ENCODE assay signal across 16 cellular contexts in the genomic region with DNA sequence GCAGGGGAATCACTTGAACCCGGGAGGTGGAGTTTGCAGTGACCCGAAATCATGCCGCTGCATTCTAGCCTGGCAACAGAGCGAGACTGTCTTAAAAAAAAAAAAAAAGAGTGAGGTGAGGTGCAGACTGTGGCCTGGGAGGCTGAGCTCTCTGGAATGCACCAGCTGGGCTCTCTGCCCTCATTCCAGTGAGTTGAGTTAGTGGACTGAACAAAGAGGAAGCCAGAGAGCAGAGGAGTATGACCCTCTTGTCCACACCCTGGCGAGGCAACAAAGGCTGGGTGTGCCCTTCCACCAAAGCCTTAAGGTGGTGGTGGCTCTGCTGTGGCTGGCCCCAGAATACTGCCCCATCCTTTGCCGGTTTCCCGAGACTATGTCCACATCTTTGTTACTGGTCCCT.
DNase-seq lines count a peak whose midpoint lies in the region; ATAC-seq and TF ChIP-seq lines count a peak whose summit lies in the region.
"Had no signal": no experiment of that assay in that cellular context is flagged by ENCODE, and none has a peak within 500 bp of the region (broad histone marks: within the 10 kb centered on the region; RNA-seq: fewer than 3 reads in every experiment).

No MANE protein-coding gene starts in this region.

- H3K9me3 Mint-ChIP-seq in endodermal cell, result no peaks in the 10 kb centered on the region
- H3K9me3 Mint-ChIP-seq in Caco-2 (ENCODE audit: unreplicated experiment), result no peaks in the 10 kb centered on the region
- no peaks in the 10 kb centered on the region for H3K9me3 Mint-ChIP-seq in effector memory CD8-positive, alpha-beta T cell
- H3K9me3 Mint-ChIP-seq: activated CD4-positive, alpha-beta T cell treated with anti-CD3 and anti-CD28 coated beads, Interleukin-2, amount 10 ng/mL, durations not matched to agents 7 days and 5 days; activated T-cell treated with anti-CD3 and anti-CD28 coated beads, Interleukin-2, amount 50 U/mL, for 72 hours had no signal

- no peaks in the 10 kb centered on the region for H3K4me1 ChIP-seq in endodermal cell (ENCODE audit: control insufficient read depth, insufficient read depth, low read length)
- no peaks in the 10 kb centered on the region for H3K4me1 ChIP-seq in lower lobe of right lung
- H3K4me1 ChIP-seq in Caco-2, result no peaks in the 10 kb centered on the region
- H3K4me1 ChIP-seq: testis had no signal

- no peak overlapping the region for H3K9ac ChIP-seq in endodermal cell (ENCODE audit: extremely low read depth, low read length, poor library complexity, severe bottlenecking)

- H3K36me3 Mint-ChIP-seq in endodermal cell (ENCODE audit: low read depth), result peaks cover 39% of the 10 kb centered on the region
- H3K36me3 Mint-ChIP-seq in Caco-2 (ENCODE audit: insufficient read depth, unreplicated experiment), result no peaks in the 10 kb centered on the region
- H3K36me3 Mint-ChIP-seq in effector memory CD8-positive, alpha-beta T cell (ENCODE audit: insufficient read depth), result peaks cover 5% of the 10 kb centered on the region

- no peak overlapping the region for H3K4me3 ChIP-seq in endodermal cell (ENCODE audit: low read length)
- no peak overlapping the region for H3K4me3 ChIP-seq in lower lobe of right lung
- H3K4me3 ChIP-seq in Caco-2 (ENCODE audit: low read depth, low read length), result no peak overlapping the region
- H3K4me3 ChIP-seq: testis had no signal

- no peak for TF ChIP-seq RAD21 in Ishikawa (IDR thresholded peaks at IDR 0.05; ENCODE audit: low read depth)

- H3K27ac ChIP-seq in endodermal cell (ENCODE audit: low read depth, low read length) (no peak overlapping the region), lower lobe of right lung (no peak overlapping the region)
- H3K27ac ChIP-seq: testis had no signal

- peaks cover 20% of the 10 kb centered on the region for H3K36me3 ChIP-seq in endodermal cell (ENCODE audit: control insufficient read depth, insufficient read depth, low read length)
- H3K36me3 ChIP-seq in lower lobe of right lung, result no peaks in the 10 kb centered on the region
- no peaks in the 10 kb centered on the region for H3K36me3 ChIP-seq in Caco-2 (ENCODE audit: control insufficient read depth, insufficient read depth, low read length)

- H3K4me3 Mint-ChIP-seq in endodermal cell, result no peak overlapping the region
- no peak overlapping the region for H3K4me3 Mint-ChIP-seq in Caco-2 (ENCODE audit: unreplicated experiment)
- H3K4me3 Mint-ChIP-seq in effector memory CD8-positive, alpha-beta T cell, result no peak overlapping the region
- H3K4me3 Mint-ChIP-seq: activated CD4-positive, alpha-beta T cell treated with anti-CD3 and anti-CD28 coated beads, Interleukin-2, amount 10 ng/mL, durations not matched to agents 7 days and 5 days; activated T-cell treated with anti-CD3 and anti-CD28 coated beads, Interleukin-2, amount 50 U/mL, for 72 hours had no signal

- H3K9me3 ChIP-seq in endodermal cell (ENCODE audit: control insufficient read depth, low read length), result no peaks in the 10 kb centered on the region
- H3K9me3 ChIP-seq in lower lobe of right lung, result no peaks in the 10 kb centered on the region
- no peaks in the 10 kb centered on the region for H3K9me3 ChIP-seq in Caco-2
- H3K9me3 ChIP-seq: testis had no signal

- DNase-seq in AG08395 (ENCODE audit: low spot score) (peak; percentile 85), endodermal cell (no peak), lower lobe of right lung (peak; percentile 55), NCI-H774 (lab: John Stamatoyannopoulos, UW) (no peak), NCI-H1436 (lab: John Stamatoyannopoulos, UW) (no peak), Caco-2 (no peak)
- no peak for DNase-seq in effector memory CD8-positive, alpha-beta T cell
- DNase-seq: activated CD4-positive, alpha-beta T cell treated with anti-CD3 and anti-CD28 coated beads, Interleukin-2, amount 10 ng/mL, durations not matched to agents 7 days and 5 days; activated T-cell treated with anti-CD3 and anti-CD28 coated beads, Interleukin-2, amount 50 U/mL, for 72 hours; DMS 273 treated with DMSO at 0.1 percent for 48 hours; NCI-H1694; NCI-H526 treated with DMSO at 0.1 percent for 48 hours; RPMI8226; small intestine; testis had no signal

- no peaks in the 10 kb centered on the region for H3K27me3 ChIP-seq in endodermal cell (ENCODE audit: control insufficient read depth, insufficient read depth, low read length, poor library complexity, severe bottlenecking)
- no peaks in the 10 kb centered on the region for H3K27me3 ChIP-seq in lower lobe of right lung (ENCODE audit: low read depth)
- H3K27me3 ChIP-seq in Caco-2 (replicated peaks; ENCODE audit: control insufficient read depth, insufficient read depth, low read length), result no peaks in the 10 kb centered on the region
- H3K27me3 ChIP-seq: testis had no signal

- no peak for TF ChIP-seq EP300 in Ishikawa (IDR thresholded peaks at IDR 0.05; ENCODE audit: borderline replicate concordance)

- 94 to 100% methylated on average over 2 to 7 of the region's 7 CpGs for WGBS in endodermal cell (ENCODE audit: insufficient coverage in 1 of 2, insufficient read length in 1 of 2), 2 experiments

- H3K4me1 Mint-ChIP-seq in endodermal cell (no peaks in the 10 kb centered on the region), Caco-2 (ENCODE audit: low read depth, unreplicated experiment) (no peaks in the 10 kb centered on the region)
- H3K4me1 Mint-ChIP-seq in effector memory CD8-positive, alpha-beta T cell (ENCODE audit: low read depth in 2 of 2), result no peaks in the 10 kb centered on the region
- H3K4me1 Mint-ChIP-seq: activated CD4-positive, alpha-beta T cell treated with anti-CD3 and anti-CD28 coated beads, Interleukin-2, amount 10 ng/mL, durations not matched to agents 7 days and 5 days had no signal

- BruUV-seq in Caco-2 (replicated peaks; lab: Mats Ljungman, UMichigan), result no TSS peak

- CTCF ChIA-PET in Caco-2 (lab: Charles Lee), result no interaction called here

- TF ChIP-seq CTCF in endodermal cell (conservative IDR thresholded peaks at IDR 0.05) (no peak), lower lobe of right lung (IDR thresholded peaks at IDR 0.05) (no peak), Caco-2 (IDR thresholded peaks at IDR 0.05; ENCODE audit: insufficient read depth in 1 of 2, low read depth in 1 of 2, low read length in 1 of 2, severe bottlenecking in 1 of 2, unreplicated experiment in 1 of 2) (no peak)

- H3K27ac Mint-ChIP-seq in endodermal cell (peak overlapping the region; percentile 52), Caco-2 (ENCODE audit: unreplicated experiment) (no peak overlapping the region)
- H3K27ac Mint-ChIP-seq in effector memory CD8-positive, alpha-beta T cell, result no peak overlapping the region
- H3K27ac Mint-ChIP-seq: activated CD4-positive, alpha-beta T cell treated with anti-CD3 and anti-CD28 coated beads, Interleukin-2, amount 10 ng/mL, durations not matched to agents 7 days and 5 days; activated T-cell treated with anti-CD3 and anti-CD28 coated beads, Interleukin-2, amount 50 U/mL, for 72 hours had no signal

- POLR2A ChIA-PET in Caco-2 (lab: Charles Lee), result no interaction called here

- intact Hi-C loops in lower lobe of right lung (cut with DNase I) (no loop called here), Caco-2 (cut with micrococcal nuclease; ENCODE audit: unreplicated experiment) (no loop called here)

- H3K27me3 Mint-ChIP-seq in endodermal cell (ENCODE audit: insufficient read depth) (no peaks in the 10 kb centered on the region), Caco-2 (ENCODE audit: insufficient read depth, unreplicated experiment) (no peaks in the 10 kb centered on the region)
- H3K27me3 Mint-ChIP-seq in effector memory CD8-positive, alpha-beta T cell, result peaks cover 36 to 62% of the 10 kb centered on the region in 2 donors

- peak; percentile 89 for ATAC-seq in lower lobe of right lung
- ATAC-seq in effector memory CD8-positive, alpha-beta T cell (replicated peaks), result no peak
- ATAC-seq: activated T-cell treated with anti-CD3 and anti-CD28 coated beads, Interleukin-2, amount 50 U/mL, for 72 hours had no signal

TF ChIP-seq in Ishikawa, 13 proteins besides CTCF, POLR2A, EP300 and RAD21:
- TF ChIP-seq TEAD4 (IDR thresholded peaks at IDR 0.05) (peak; percentile 43), CREB1 (IDR thresholded peaks at IDR 0.05; ENCODE audit: low read depth) (no peak), EGR1 (IDR thresholded peaks at IDR 0.05) (no peak)

Comparison
In these comparisons a context has a peak if more than half of its experiments do, and no peak if none do; other contexts are left out.
1. DNase-seq: peak in AG08395 (single experiment) and lower lobe of right lung (single experiment); none in endodermal cell (single experiment), NCI-H774 (single experiment), NCI-H1436 (single experiment), Caco-2 (0 of 2) and effector memory CD8-positive, alpha-beta T cell (0 of 3).